ENCODE assay signal across 8 cellular contexts in the genomic region with DNA sequence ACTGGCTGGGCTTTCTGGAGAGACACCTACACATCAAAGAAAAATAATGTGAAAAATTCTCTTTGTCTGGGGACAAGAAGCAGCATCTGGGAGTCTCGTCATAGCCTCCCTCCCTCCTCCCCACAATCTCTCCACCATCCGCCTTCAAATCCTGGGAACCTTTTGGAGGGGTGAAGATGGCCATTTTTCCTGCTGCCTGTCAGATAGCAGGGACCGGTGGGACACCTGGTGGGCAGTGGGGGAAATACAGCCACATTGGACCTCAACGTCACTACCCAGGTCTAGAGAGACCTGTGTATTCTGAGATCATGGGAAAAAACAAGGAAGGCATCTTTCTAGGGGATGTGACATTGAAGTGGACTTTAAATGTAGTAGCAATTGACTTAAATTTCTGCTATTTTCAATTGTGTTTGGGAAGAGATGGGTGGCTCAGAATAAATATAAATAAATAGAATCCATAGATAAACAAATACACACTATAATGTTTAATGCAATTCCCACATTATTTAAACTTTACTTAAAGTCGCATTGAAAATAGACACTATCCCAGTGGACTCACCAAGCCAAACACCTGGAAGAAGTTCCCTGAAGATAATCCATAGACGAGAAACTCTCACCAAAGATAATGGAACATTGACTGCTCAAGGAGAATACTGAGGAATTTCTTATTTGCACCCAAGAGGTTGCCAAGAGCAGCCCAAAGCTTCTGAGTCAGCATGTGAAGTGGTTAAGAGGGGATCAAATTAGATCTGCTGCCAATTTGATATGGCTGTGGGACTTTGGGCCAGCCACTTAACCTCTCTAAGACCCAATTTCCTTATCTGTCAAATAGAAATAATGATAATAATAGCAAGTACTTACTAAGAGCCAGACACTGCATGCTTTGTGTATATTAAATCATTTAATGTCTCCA.
A peak's percentile ranks its signal among the peaks of the same experiment; 100 is the strongest.
DNase-seq lines count a peak whose midpoint lies in the region; ATAC-seq, FAIRE-seq and TF ChIP-seq lines count a peak whose summit lies in the region.

No MANE protein-coding gene starts in this region.

- H3K36me3 Mint-ChIP-seq in Caco-2 (ENCODE audit: insufficient read depth, unreplicated experiment) (peaks cover 11% of the 10 kb centered on the region), glutamatergic neuron (ENCODE audit: unreplicated experiment) (peaks cover 3% of the 10 kb centered on the region)

- CTCF ChIA-PET in Caco-2 (lab: Charles Lee), result interaction anchor here (0.7 to 1.6 kb wide), 4 partner anchors 52 to 228 kb away, joined by 3 to 9 read pairs (median 4); no protein-coding TSS in a partner anchor

- H3K36me3 ChIP-seq in Caco-2 (ENCODE audit: control insufficient read depth, insufficient read depth, low read length), result no peaks in the 10 kb centered on the region

- FAIRE-seq in GM19239 (lab: Jason Lieb, UNC), result peak; percentile 8

- H3K4me1 Mint-ChIP-seq in Caco-2 (ENCODE audit: low read depth, unreplicated experiment) (peaks cover 19% of the 10 kb centered on the region), glutamatergic neuron (ENCODE audit: low read depth, unreplicated experiment) (peaks cover 17% of the 10 kb centered on the region)

- intact Hi-C loops in Caco-2 (cut with micrococcal nuclease; ENCODE audit: unreplicated experiment) (loop anchor here (1.0 kb wide), 6 partner anchors 52 to 234 kb away; no protein-coding TSS in a partner anchor), posterior vena cava (cut with DNase I) (no loop called here)

- H3K27ac Mint-ChIP-seq in Caco-2 (ENCODE audit: unreplicated experiment), result peak overlapping the region; percentile 0
- H3K27ac Mint-ChIP-seq in glutamatergic neuron (ENCODE audit: unreplicated experiment), result no peak overlapping the region

- H3K9me3 Mint-ChIP-seq in Caco-2 (ENCODE audit: unreplicated experiment) (peaks cover 14% of the 10 kb centered on the region), glutamatergic neuron (ENCODE audit: unreplicated experiment) (no peaks in the 10 kb centered on the region)

- no peaks in the 10 kb centered on the region for H3K27me3 ChIP-seq in Caco-2 (replicated peaks; ENCODE audit: control insufficient read depth, insufficient read depth, low read length)

- DNase-seq in Caco-2 (peak; percentile 85 to 91), GM19239 (ENCODE audit: insufficient read length, low spot score) (peak; percentile 50), NCI-H446 treated with DMSO at 0.1 percent for 48 hours (lab: John Stamatoyannopoulos, UW) (peak; percentile 87), glutamatergic neuron (peak; percentile 96), posterior vena cava (ENCODE audit: low spot score) (peak; percentile 86)
- peak; percentile 75 for DNase-seq in activated CD8-positive, alpha-beta memory T cell treated with anti-CD3 and anti-CD28 coated beads, Interleukin-2, amount 50 U/mL, for 48 hours

- no TSS peak for BruUV-seq in Caco-2 (replicated peaks; lab: Mats Ljungman, UMichigan)

- POLR2A ChIA-PET in Caco-2 (lab: Charles Lee), result no interaction called here

- H3K27me3 Mint-ChIP-seq in Caco-2 (ENCODE audit: insufficient read depth, unreplicated experiment) (no peaks in the 10 kb centered on the region), glutamatergic neuron (ENCODE audit: unreplicated experiment) (peaks cover 2% of the 10 kb centered on the region)

- no peak overlapping the region for H3K4me3 ChIP-seq in Caco-2 (ENCODE audit: low read depth, low read length)

- H3K4me3 Mint-ChIP-seq in Caco-2 (ENCODE audit: unreplicated experiment) (no peak overlapping the region), glutamatergic neuron (ENCODE audit: unreplicated experiment) (no peak overlapping the region)

- H3K9me3 ChIP-seq in Caco-2, result no peaks in the 10 kb centered on the region

- H3K4me1 ChIP-seq in Caco-2, result peaks cover 45% of the 10 kb centered on the region

- TF ChIP-seq CTCF in Caco-2 (IDR thresholded peaks at IDR 0.05; ENCODE audit: insufficient read depth in 1 of 2, low read depth in 1 of 2, low read length in 1 of 2, severe bottlenecking in 1 of 2, unreplicated experiment in 1 of 2) (peak; percentile 84 to 94), glutamatergic neuron (IDR thresholded peaks at IDR 0.05; ENCODE audit: partially characterized antibody, unreplicated experiment) (peak; percentile 95)

- ATAC-seq in HG03342 (IDR thresholded peaks at IDR 0.05; ENCODE audit: unreplicated experiment) (peak; percentile 88), HG03196 (IDR thresholded peaks at IDR 0.05; ENCODE audit: unreplicated experiment) (no peak)
